14 cellular contexts compared by ENCODE assay signal in the genomic region with DNA sequence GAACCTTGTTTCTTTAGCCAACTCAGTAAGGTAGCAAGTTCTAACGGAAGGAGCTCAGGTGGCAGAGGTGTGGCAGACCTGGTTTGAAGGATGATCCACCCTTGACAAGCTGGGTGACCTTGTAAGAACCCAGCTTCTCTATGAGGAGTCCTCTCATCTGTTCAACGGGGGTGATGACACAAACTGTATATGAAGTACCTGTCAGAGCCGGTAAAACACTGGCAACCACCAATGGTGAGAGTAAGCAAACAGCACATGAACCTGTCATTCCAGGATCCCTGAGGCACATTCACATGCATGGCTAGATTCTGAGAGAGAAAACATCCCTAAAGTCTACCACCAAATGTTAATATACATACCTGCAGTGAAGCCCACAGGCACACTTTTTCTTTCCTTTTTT. TPM values are rescaled to one million over a fixed set of nuclear protein-coding genes. Genes with fewer than 3 reads are reported as not detected.
DNase-seq lines count a peak whose midpoint lies in the region; ATAC-seq and TF ChIP-seq lines count a peak whose summit lies in the region.
"Had no signal": no experiment of that assay in that cellular context is flagged by ENCODE, and none has a peak within 500 bp of the region (broad histone marks: within the 10 kb centered on the region; RNA-seq: fewer than 3 reads in every experiment).

No MANE protein-coding gene starts in this region.

- H3K4me1 Mint-ChIP-seq in H9: peaks cover 23 to 30% of the 10 kb centered on the region in 2 experiments
- H3K4me1 Mint-ChIP-seq in activated T-helper 17 cell treated with anti-CD3 and anti-CD28 coated beads, Interleukin-2, amount 50 U/mL, for 72 hours: peaks cover 12% of the 10 kb centered on the region

- H3K27ac Mint-ChIP-seq in H9: peak overlapping the region in 1 of 3 experiments; percentile 59; a peak in 2 of 7 replicates
- no peak overlapping the region for H3K27ac Mint-ChIP-seq in activated T-helper 17 cell treated with anti-CD3 and anti-CD28 coated beads, Interleukin-2, amount 50 U/mL, for 72 hours

- no peak overlapping the region for H3T11ph ChIP-seq in H9 (ENCODE audit: low read length)

- no peak for DNase-seq in H9
- DNase-seq in SIG-M5 treated with dmso at 0.1 percent for 504 hours (lab: John Stamatoyannopoulos, UW; ENCODE audit: unreplicated experiment): no peak
- DNase-seq: activated effector memory CD4-positive, alpha-beta T cell treated with anti-CD3 and anti-CD28 coated beads, Interleukin-2, amount 50 U/mL, for 16 hours; COR-L47; H7; Karpas-422; stimulated activated CD4-positive, alpha-beta T cell treated with anti-CD3 and anti-CD28 coated beads, Interleukin-15, amount 100 ng/mL, for 24 hours had no signal

- H3K4me3 Mint-ChIP-seq in H9: peak overlapping the region; percentile 58 to 76
- H3K4me3 Mint-ChIP-seq in activated T-helper 17 cell treated with anti-CD3 and anti-CD28 coated beads, Interleukin-2, amount 50 U/mL, for 72 hours: peak overlapping the region; percentile 96

- no peaks in the 10 kb centered on the region for H3K27me3 Mint-ChIP-seq in H9 (ENCODE audit: low read depth)
- H3K27me3 Mint-ChIP-seq in activated T-helper 17 cell treated with anti-CD3 and anti-CD28 coated beads, Interleukin-2, amount 50 U/mL, for 72 hours: no peaks in the 10 kb centered on the region

- H3K14ac ChIP-seq in H9 (ENCODE audit: insufficient read depth, low read length): no peak overlapping the region

- H4K20me1 ChIP-seq in BLaER1 (peaks cover 53% of the 10 kb centered on the region), H9 (ENCODE audit: control insufficient read depth, insufficient read depth, insufficient read length) (no peaks in the 10 kb centered on the region)

- peaks cover 29% of the 10 kb centered on the region; the same call in 1 of the 2 replicates for H3K79me2 ChIP-seq in H9 (ENCODE audit: insufficient read depth, low read length)

- peaks cover under 1 to 4% (median 2%) of the 10 kb centered on the region in 3 experiments; a peak in 5 of 7 replicates for H3K36me3 Mint-ChIP-seq in H9 (ENCODE audit: insufficient read depth in 1 of 3, low read depth in 3 of 3)
- no peaks in the 10 kb centered on the region for H3K36me3 Mint-ChIP-seq in activated T-helper 17 cell treated with anti-CD3 and anti-CD28 coated beads, Interleukin-2, amount 50 U/mL, for 72 hours (ENCODE audit: low read depth)

- no peak overlapping the region for H4K91ac ChIP-seq in H9 (ENCODE audit: insufficient read length, low read depth, low read length)

- H3K4me2 ChIP-seq in BLaER1 (peak overlapping the region; percentile 96), H9 (ENCODE audit: insufficient read depth, insufficient read length, low read length) (no peak overlapping the region)

- no peak overlapping the region for H3K27ac ChIP-seq in BLaER1
- no peak overlapping the region for H3K27ac ChIP-seq in H9 (ENCODE audit: insufficient read length, low read depth, low read length)
- H3K27ac ChIP-seq in liver (ENCODE audit: low read depth in 1 of 2, low read length in 2 of 2): peak overlapping the region; percentile 25 to 28
- H3K27ac ChIP-seq in gastroesophageal sphincter: no peak overlapping the region
- H3K27ac ChIP-seq: neutrophil had no signal

- no peak overlapping the region for H2BK20ac ChIP-seq in H9 (ENCODE audit: low read depth, low read length, poor library complexity, severe bottlenecking)

- no peak for TF ChIP-seq RAD21 in liver (IDR thresholded peaks at IDR 0.05)

- WGBS in H9 (ENCODE audit: extremely low coverage, insufficient read length, low lambda C conversion rate): no CpG with 5 or more reads among the region's 3 CpGs
- WGBS in liver: 34% methylated on average over 3 of the region's 3 CpGs
- WGBS in gastroesophageal sphincter (ENCODE audit: low coverage in 1 of 2), 2 donors: 45 to 46% methylated on average over 3 of the region's 3 CpGs

- no peak overlapping the region for H4K8ac ChIP-seq in H9 (replicated peaks; ENCODE audit: insufficient read length, low read depth, low read length)

- H3K23ac ChIP-seq in H9 (ENCODE audit: insufficient read length, low read depth, low read length): no peak overlapping the region

- H2BK120ac ChIP-seq in H9 (ENCODE audit: low read depth, low read length, poor library complexity, severe bottlenecking): no peak overlapping the region

- H3K79me1 ChIP-seq in H9 (ENCODE audit: insufficient read depth, low read depth, low read length, poor library complexity, severe bottlenecking): peaks cover 11% of the 10 kb centered on the region

- no peaks in the 10 kb centered on the region; a peak in 1 of 5 replicates for H3K9me3 Mint-ChIP-seq in H9
- H3K9me3 Mint-ChIP-seq in activated T-helper 17 cell treated with anti-CD3 and anti-CD28 coated beads, Interleukin-2, amount 50 U/mL, for 72 hours: no peaks in the 10 kb centered on the region

- no peak overlapping the region for H3K18ac ChIP-seq in H9 (ENCODE audit: insufficient read length, low read depth, low read length)

- TF ChIP-seq EP300 in gastroesophageal sphincter (IDR thresholded peaks at IDR 0.05): no peak

- no peak for ATAC-seq in activated T-helper 17 cell treated with anti-CD3 and anti-CD28 coated beads, Interleukin-2, amount 50 U/mL, for 72 hours (replicated peaks)
- ATAC-seq in gastroesophageal sphincter: no peak
- ATAC-seq in HG03025 (IDR thresholded peaks at IDR 0.05; ENCODE audit: low FRiP score, unreplicated experiment): no peak
- no peak for ATAC-seq in GM19395 (IDR thresholded peaks at IDR 0.05; ENCODE audit: unreplicated experiment)

- no peak overlapping the region for H2AFZ ChIP-seq in H9 (ENCODE audit: low read length)

- H2BK5ac ChIP-seq in H9 (ENCODE audit: insufficient read length, low read length): no peak overlapping the region

- H3K4me1 ChIP-seq in BLaER1 (peaks cover 45% of the 10 kb centered on the region), H9 (ENCODE audit: insufficient read depth, low read length) (no peaks in the 10 kb centered on the region), liver (ENCODE audit: control insufficient read depth in 4 of 4, insufficient read depth in 4 of 4, low read length in 3 of 4) (peaks cover 9 to 36% (median 18%) of the 10 kb centered on the region in 4 donors), gastroesophageal sphincter (peaks cover 0 to 47% (median 14%) of the 10 kb centered on the region in 3 donors)

- H2BK15ac ChIP-seq in H9 (ENCODE audit: low read depth, low read length): no peak overlapping the region

- no peak overlapping the region for H3K4me3 ChIP-seq in BLaER1
- peak overlapping the region in 1 of 3 donors; percentile 7 for H3K4me3 ChIP-seq in liver (ENCODE audit: low read depth in 1 of 3, low read length in 3 of 3)
- no peak overlapping the region for H3K4me3 ChIP-seq in gastroesophageal sphincter

- TF ChIP-seq POLR2A in gastroesophageal sphincter (IDR thresholded peaks at IDR 0.05): no peak

- H2BK12ac ChIP-seq in H9 (ENCODE audit: insufficient read length, low read depth, low read length): no peak overlapping the region

- H4K5ac ChIP-seq in H9 (ENCODE audit: insufficient read length, low read depth, low read length): no peak overlapping the region

- H3K27me3 ChIP-seq in BLaER1: no peaks in the 10 kb centered on the region
- H3K27me3 ChIP-seq in H9 (ENCODE audit: insufficient read depth, low read length): no peaks in the 10 kb centered on the region
- no peaks in the 10 kb centered on the region for H3K27me3 ChIP-seq in liver (ENCODE audit: control insufficient read depth in 4 of 4, insufficient read depth in 4 of 4, low read length in 3 of 4)
- H3K27me3 ChIP-seq in gastroesophageal sphincter: no peaks in the 10 kb centered on the region
- H3K27me3 ChIP-seq: neutrophil had no signal

- H3K23me2 ChIP-seq in H9 (ENCODE audit: insufficient read length, low read depth, low read length, poor library complexity, severe bottlenecking): no peaks in the 10 kb centered on the region

- no peak overlapping the region for H3K56ac ChIP-seq in H9 (ENCODE audit: insufficient read length, low read depth, low read length)

- no peak overlapping the region for H3K4ac ChIP-seq in H9 (ENCODE audit: low read depth, low read length)

- H2AK5ac ChIP-seq in H9 (ENCODE audit: insufficient read length, low read length): no peak overlapping the region

- H3K9me3 ChIP-seq in BLaER1: peaks cover 27% of the 10 kb centered on the region
- H3K9me3 ChIP-seq in H9 (ENCODE audit: control insufficient read depth, low read depth, low read length): no peaks in the 10 kb centered on the region
- H3K9me3 ChIP-seq in liver (ENCODE audit: control insufficient read depth in 4 of 4, low read length in 3 of 4): no peaks in the 10 kb centered on the region
- no peaks in the 10 kb centered on the region for H3K9me3 ChIP-seq in gastroesophageal sphincter
- H3K9me3 ChIP-seq: neutrophil had no signal

- H3K36me3 ChIP-seq in BLaER1: peaks cover 21% of the 10 kb centered on the region
- peaks cover 0 to 1% (median 0%) of the 10 kb centered on the region in 4 donors for H3K36me3 ChIP-seq in liver (ENCODE audit: control insufficient read depth in 4 of 4, insufficient read depth in 3 of 4, low read depth in 1 of 4, low read length in 3 of 4)
- H3K36me3 ChIP-seq in gastroesophageal sphincter: no peaks in the 10 kb centered on the region
- H3K36me3 ChIP-seq: neutrophil had no signal

- TF ChIP-seq CTCF in H9 (conservative IDR thresholded peaks at IDR 0.05) (no peak), liver (IDR thresholded peaks at IDR 0.05; ENCODE audit: low read depth, low read length, missing input control) (no peak), gastroesophageal sphincter (IDR thresholded peaks at IDR 0.05) (no peak)

- H3K9ac ChIP-seq in BLaER1: no peak overlapping the region
- no peak overlapping the region for H3K9ac ChIP-seq in H9 (ENCODE audit: extremely low read depth, insufficient read length, low read length)
- no peak overlapping the region for H3K9ac ChIP-seq in liver (ENCODE audit: low read depth in 1 of 2, low read length in 2 of 2)

RNA-seq across cellular contexts. Expression of a gene that starts 2.4 kb away (rescaled TPM):
- total RNA-seq in H9 (2021): 101 and 104 TPM in 2 replicates
- total RNA-seq in activated T-helper 17 cell treated with anti-CD3 and anti-CD28 coated beads, Interleukin-2, amount 50 U/mL, for 72 hours: 10 to 100 TPM; 44.0 to 73.3 TPM
- total RNA-seq in liver: 10 to 100 TPM; 56.2 to 84.8 TPM
- 10 to 100 TPM; 25.9 to 62.4 TPM for polyA plus RNA-seq in liver
- total RNA-seq in gastroesophageal sphincter: 10 to 100 TPM; 58.8 to 93.5 (median 71.5) TPM

RNA-seq across cellular contexts. Expression of a gene that starts 40.1 kb away (rescaled TPM):
- total RNA-seq in H9 (2021) (51.2 and 53.9 TPM in 2 replicates), liver (10 to 100 TPM; 18.8 to 21.4 TPM), gastroesophageal sphincter (10 to 100 TPM; 14.3 to 28.0 (median 20.4) TPM)
- 10 to 100 TPM; 38.6 to 45.8 TPM for total RNA-seq in activated T-helper 17 cell treated with anti-CD3 and anti-CD28 coated beads, Interleukin-2, amount 50 U/mL, for 72 hours
- 10 to 100 TPM; 19.4 to 19.7 TPM for polyA plus RNA-seq in liver

Comparison
In these comparisons a context has a peak if more than half of its experiments do, and no peak if none do; other contexts are left out.
1. H3K27ac ChIP-seq: peak in liver (2 of 2); none in BLaER1 (single experiment), H9 (single experiment) and gastroesophageal sphincter (0 of 4).